Comparison of ENCODE assay signal across 1 cellular context in the genomic region with DNA sequence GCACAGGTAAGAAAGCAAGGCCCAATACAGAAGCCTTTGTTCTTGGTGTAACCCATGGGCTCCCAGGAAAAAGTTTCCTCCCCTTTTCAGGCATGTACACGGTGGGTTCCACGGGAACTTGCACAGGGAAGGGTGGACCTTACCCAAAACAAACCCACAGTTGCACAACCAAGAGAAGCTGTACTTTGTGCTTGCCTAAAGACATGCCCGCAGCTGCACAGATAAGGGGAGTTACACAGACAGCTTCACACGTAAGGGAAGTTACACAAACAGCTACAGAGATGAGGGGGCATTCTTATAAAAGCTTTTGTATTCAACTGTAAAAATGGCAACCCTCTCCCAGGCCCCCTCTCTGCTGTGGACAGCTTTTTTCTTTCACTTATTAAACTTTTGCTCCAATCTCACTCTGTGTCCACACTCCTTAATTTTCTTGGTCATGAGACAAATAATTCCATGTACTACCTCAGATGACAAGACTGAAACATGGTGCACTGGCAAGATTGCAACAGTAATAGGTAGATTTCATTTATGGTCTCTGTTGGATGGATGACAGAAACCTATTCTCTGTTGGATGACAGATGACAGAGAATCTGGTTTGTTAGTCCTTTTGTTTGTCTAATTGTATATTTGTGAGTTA.
A peak's percentile ranks its signal among the peaks of the same experiment; 100 is the strongest.
TF ChIP-seq lines count a peak whose summit lies in the region.

No MANE protein-coding gene starts in this region.

TF ChIP-seq in HepG2, 621 proteins besides CTCF, POLR2A, EP300 and RAD21 (continued from another document and continues in another):
- TF ChIP-seq, protein P1, sequence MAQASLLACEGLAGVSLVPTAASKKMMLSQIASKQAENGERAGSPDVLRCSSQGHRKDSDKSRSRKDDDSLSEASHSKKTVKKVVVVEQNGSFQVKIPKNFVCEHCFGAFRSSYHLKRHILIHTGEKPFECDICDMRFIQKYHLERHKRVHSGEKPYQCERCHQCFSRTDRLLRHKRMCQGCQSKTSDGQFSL (CRISPR knock-in tag; IDR thresholded peaks at IDR 0.05) = no peak
- TF ChIP-seq CEBPB (IDR thresholded peaks at IDR 0.05; ENCODE audit: borderline replicate concordance, low read depth, low read length) (peak; percentile 97), TCF7L2 (IDR thresholded peaks at IDR 0.05; ENCODE audit: low read depth, low read length) (no peak), CBX5 (CRISPR knock-in tag; IDR thresholded peaks at IDR 0.05; ENCODE audit: borderline replicate concordance) (peak; percentile 67; the same call in 1 of the 2 replicates), STAT5B (CRISPR knock-in tag; IDR thresholded peaks at IDR 0.05) (no peak), KMT2B (CRISPR knock-in tag; IDR thresholded peaks at IDR 0.05) (0 out of 2 replicates have a peak, but pooled peaks have one; percentile 51), MBNL3 (CRISPR knock-in tag; conservative IDR thresholded peaks at IDR 0.05) (no peak), ZNF639 (CRISPR knock-in tag; conservative IDR thresholded peaks at IDR 0.05) (no peak), FIP1L1 (IDR thresholded peaks at IDR 0.05; ENCODE audit: borderline replicate concordance, insufficient read depth, low read depth, low read length) (no peak), NCOA5 (CRISPR knock-in tag; IDR thresholded peaks at IDR 0.05) (no peak), ZFP36L2 (CRISPR knock-in tag; IDR thresholded peaks at IDR 0.05) (no peak), ZFP36L1 (CRISPR knock-in tag; IDR thresholded peaks at IDR 0.05) (no peak), KAT2B (IDR thresholded peaks at IDR 0.05; ENCODE audit: borderline replicate concordance, low read depth, low read length) (no peak), CBX1 (IDR thresholded peaks at IDR 0.05; ENCODE audit: low read depth) (no peak), ZNF749 (CRISPR knock-in tag; IDR thresholded peaks at IDR 0.05; ENCODE audit: borderline replicate concordance) (no peak), STAG1 (CRISPR knock-in tag; IDR thresholded peaks at IDR 0.05) (no peak; the same call in 1 of the 2 replicates), RFX3 (CRISPR knock-in tag; IDR thresholded peaks at IDR 0.05) (no peak), CHD4 (IDR thresholded peaks at IDR 0.05; ENCODE audit: borderline replicate concordance, low read length) (no peak), ZNF503 (CRISPR knock-in tag; IDR thresholded peaks at IDR 0.05) (no peak), ZNF446 (CRISPR knock-in tag; IDR thresholded peaks at IDR 0.05) (no peak), ELF4 (CRISPR knock-in tag; IDR thresholded peaks at IDR 0.05; ENCODE audit: borderline replicate concordance) (no peak), ZNF235 (CRISPR knock-in tag; IDR thresholded peaks at IDR 0.05; ENCODE audit: borderline replicate concordance) (no peak), MTERF4 (CRISPR knock-in tag; IDR thresholded peaks at IDR 0.05) (no peak), ZNF225 (CRISPR knock-in tag; IDR thresholded peaks at IDR 0.05) (no peak), TAF15 (IDR thresholded peaks at IDR 0.05; ENCODE audit: low read depth, low read length, poor library complexity, severe bottlenecking) (no peak), MYNN (CRISPR knock-in tag; IDR thresholded peaks at IDR 0.05; ENCODE audit: low read depth) (no peak), ASH2L (IDR thresholded peaks at IDR 0.05; ENCODE audit: insufficient read length, low read depth, low read length) (peak; percentile 60)
- TF ChIP-seq, protein P2, sequence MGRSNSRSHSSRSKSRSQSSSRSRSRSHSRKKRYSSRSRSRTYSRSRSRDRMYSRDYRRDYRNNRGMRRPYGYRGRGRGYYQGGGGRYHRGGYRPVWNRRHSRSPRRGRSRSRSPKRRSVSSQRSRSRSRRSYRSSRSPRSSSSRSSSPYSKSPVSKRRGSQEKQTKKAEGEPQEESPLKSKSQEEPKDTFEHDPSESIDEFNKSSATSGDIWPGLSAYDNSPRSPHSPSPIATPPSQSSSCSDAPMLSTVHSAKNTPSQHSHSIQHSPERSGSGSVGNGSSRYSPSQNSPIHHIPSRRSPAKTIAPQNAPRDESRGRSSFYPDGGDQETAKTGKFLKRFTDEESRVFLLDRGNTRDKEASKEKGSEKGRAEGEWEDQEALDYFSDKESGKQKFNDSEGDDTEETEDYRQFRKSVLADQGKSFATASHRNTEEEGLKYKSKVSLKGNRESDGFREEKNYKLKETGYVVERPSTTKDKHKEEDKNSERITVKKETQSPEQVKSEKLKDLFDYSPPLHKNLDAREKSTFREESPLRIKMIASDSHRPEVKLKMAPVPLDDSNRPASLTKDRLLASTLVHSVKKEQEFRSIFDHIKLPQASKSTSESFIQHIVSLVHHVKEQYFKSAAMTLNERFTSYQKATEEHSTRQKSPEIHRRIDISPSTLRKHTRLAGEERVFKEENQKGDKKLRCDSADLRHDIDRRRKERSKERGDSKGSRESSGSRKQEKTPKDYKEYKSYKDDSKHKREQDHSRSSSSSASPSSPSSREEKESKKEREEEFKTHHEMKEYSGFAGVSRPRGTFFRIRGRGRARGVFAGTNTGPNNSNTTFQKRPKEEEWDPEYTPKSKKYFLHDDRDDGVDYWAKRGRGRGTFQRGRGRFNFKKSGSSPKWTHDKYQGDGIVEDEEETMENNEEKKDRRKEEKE (IDR thresholded peaks at IDR 0.05) = no peak
- TF ChIP-seq, protein P3, sequence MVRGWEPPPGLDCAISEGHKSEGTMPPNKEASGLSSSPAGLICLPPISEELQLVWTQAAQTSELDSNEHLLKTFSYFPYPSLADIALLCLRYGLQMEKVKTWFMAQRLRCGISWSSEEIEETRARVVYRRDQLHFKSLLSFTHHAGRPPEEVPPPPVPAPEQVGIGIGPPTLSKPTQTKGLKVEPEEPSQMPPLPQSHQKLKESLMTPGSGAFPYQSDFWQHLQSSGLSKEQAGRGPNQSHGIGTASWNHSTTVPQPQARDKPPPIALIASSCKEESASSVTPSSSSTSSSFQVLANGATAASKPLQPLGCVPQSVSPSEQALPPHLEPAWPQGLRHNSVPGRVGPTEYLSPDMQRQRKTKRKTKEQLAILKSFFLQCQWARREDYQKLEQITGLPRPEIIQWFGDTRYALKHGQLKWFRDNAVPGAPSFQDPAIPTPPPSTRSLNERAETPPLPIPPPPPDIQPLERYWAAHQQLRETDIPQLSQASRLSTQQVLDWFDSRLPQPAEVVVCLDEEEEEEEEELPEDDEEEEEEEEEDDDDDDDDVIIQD (CRISPR knock-in tag; IDR thresholded peaks at IDR 0.05; ENCODE audit: low read depth) = peak; percentile 62; the same call in 1 of the 2 replicates
- TF ChIP-seq, protein P4, sequence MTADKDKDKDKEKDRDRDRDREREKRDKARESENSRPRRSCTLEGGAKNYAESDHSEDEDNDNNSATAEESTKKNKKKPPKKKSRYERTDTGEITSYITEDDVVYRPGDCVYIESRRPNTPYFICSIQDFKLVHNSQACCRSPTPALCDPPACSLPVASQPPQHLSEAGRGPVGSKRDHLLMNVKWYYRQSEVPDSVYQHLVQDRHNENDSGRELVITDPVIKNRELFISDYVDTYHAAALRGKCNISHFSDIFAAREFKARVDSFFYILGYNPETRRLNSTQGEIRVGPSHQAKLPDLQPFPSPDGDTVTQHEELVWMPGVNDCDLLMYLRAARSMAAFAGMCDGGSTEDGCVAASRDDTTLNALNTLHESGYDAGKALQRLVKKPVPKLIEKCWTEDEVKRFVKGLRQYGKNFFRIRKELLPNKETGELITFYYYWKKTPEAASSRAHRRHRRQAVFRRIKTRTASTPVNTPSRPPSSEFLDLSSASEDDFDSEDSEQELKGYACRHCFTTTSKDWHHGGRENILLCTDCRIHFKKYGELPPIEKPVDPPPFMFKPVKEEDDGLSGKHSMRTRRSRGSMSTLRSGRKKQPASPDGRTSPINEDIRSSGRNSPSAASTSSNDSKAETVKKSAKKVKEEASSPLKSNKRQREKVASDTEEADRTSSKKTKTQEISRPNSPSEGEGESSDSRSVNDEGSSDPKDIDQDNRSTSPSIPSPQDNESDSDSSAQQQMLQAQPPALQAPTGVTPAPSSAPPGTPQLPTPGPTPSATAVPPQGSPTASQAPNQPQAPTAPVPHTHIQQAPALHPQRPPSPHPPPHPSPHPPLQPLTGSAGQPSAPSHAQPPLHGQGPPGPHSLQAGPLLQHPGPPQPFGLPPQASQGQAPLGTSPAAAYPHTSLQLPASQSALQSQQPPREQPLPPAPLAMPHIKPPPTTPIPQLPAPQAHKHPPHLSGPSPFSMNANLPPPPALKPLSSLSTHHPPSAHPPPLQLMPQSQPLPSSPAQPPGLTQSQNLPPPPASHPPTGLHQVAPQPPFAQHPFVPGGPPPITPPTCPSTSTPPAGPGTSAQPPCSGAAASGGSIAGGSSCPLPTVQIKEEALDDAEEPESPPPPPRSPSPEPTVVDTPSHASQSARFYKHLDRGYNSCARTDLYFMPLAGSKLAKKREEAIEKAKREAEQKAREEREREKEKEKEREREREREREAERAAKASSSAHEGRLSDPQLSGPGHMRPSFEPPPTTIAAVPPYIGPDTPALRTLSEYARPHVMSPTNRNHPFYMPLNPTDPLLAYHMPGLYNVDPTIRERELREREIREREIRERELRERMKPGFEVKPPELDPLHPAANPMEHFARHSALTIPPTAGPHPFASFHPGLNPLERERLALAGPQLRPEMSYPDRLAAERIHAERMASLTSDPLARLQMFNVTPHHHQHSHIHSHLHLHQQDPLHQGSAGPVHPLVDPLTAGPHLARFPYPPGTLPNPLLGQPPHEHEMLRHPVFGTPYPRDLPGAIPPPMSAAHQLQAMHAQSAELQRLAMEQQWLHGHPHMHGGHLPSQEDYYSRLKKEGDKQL (CRISPR knock-in tag; IDR thresholded peaks at IDR 0.05; ENCODE audit: low read depth) = peak; percentile 65; the same call in 1 of the 2 replicates
- TF ChIP-seq, protein P5, sequence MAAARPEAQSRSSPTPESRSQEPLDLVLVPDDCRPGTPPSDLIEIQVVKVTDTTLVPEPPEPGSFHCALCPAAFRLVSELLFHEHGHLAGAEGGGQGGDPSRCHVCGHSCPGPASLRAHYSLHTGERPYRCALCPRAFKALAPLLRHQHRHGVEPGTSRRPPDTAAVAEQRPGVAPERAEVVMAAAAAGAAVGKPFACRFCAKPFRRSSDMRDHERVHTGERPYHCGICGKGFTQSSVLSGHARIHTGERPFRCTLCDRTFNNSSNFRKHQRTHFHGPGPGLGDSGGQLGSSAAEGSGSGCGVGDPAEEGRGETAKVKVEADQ (CRISPR knock-in tag; IDR thresholded peaks at IDR 0.05; ENCODE audit: borderline replicate concordance) = no peak
- TF ChIP-seq, protein P6, sequence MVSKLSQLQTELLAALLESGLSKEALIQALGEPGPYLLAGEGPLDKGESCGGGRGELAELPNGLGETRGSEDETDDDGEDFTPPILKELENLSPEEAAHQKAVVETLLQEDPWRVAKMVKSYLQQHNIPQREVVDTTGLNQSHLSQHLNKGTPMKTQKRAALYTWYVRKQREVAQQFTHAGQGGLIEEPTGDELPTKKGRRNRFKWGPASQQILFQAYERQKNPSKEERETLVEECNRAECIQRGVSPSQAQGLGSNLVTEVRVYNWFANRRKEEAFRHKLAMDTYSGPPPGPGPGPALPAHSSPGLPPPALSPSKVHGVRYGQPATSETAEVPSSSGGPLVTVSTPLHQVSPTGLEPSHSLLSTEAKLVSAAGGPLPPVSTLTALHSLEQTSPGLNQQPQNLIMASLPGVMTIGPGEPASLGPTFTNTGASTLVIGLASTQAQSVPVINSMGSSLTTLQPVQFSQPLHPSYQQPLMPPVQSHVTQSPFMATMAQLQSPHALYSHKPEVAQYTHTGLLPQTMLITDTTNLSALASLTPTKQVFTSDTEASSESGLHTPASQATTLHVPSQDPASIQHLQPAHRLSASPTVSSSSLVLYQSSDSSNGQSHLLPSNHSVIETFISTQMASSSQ (IDR thresholded peaks at IDR 0.05; ENCODE audit: low read depth) = peak; percentile 40; the same call in 1 of the 2 replicates
- TF ChIP-seq, protein P6 (CRISPR knock-in tag; IDR thresholded peaks at IDR 0.05; ENCODE audit: borderline replicate concordance) = peak; percentile 43; the same call in 1 of the 2 replicates
